Comparison of ENCODE assay signal across 12 cellular contexts in genomic region chr5:154278908-154279307, GRCh38.
DNase-seq lines count a peak whose midpoint lies in the region; ATAC-seq and TF ChIP-seq lines count a peak whose summit lies in the region.
"Had no signal": no experiment of that assay in that cellular context is flagged by ENCODE, and none has a peak within 500 bp of the region (broad histone marks: within the 10 kb centered on the region; RNA-seq: fewer than 3 reads in every experiment).

No MANE protein-coding gene starts in this region.

- TF ChIP-seq CTCF in GM12865 (IDR thresholded peaks at IDR 0.05; ENCODE audit: insufficient read depth, low read depth, low read length, missing control alignments): no peak

- ATAC-seq in GM19372 (IDR thresholded peaks at IDR 0.05; ENCODE audit: low read depth, unreplicated experiment): peak; percentile 53
- ATAC-seq in HG02798 (IDR thresholded peaks at IDR 0.05; ENCODE audit: poor library complexity, unreplicated experiment): peak; percentile 82
- ATAC-seq in HG03457 (IDR thresholded peaks at IDR 0.05; ENCODE audit: unreplicated experiment): peak; percentile 64

- H3K4me3 ChIP-seq in GM12865 (ENCODE audit: low read depth, low read length): no peak overlapping the region

- peak; percentile 65 for DNase-seq in GM12865 (ENCODE audit: low read depth)
- no peak for DNase-seq in NCI-H2171 treated with DMSO at 0.1 percent for 48 hours (lab: John Stamatoyannopoulos, UW)
- no peak for DNase-seq in mesenteric fat pad (ENCODE audit: low spot score)
- no peak for DNase-seq in SKM-1 (lab: John Stamatoyannopoulos, UW; ENCODE audit: unreplicated experiment)
- no peak for DNase-seq in GF-D8 (lab: John Stamatoyannopoulos, UW)
- DNase-seq: ACHN, dermis blood vessel endothelial cell, NCI-H1048, NCI-H524 had no signal
